Comparison of ENCODE assay signal across 8 cellular contexts in genomic region chr12:48903982-48904411, GRCh38. TPM values are rescaled to one million over a fixed set of nuclear protein-coding genes. Genes with fewer than 3 reads are reported as not detected.
DNase-seq lines count a peak whose midpoint lies in the region; ATAC-seq and TF ChIP-seq lines count a peak whose summit lies in the region.

No MANE protein-coding gene starts in this region.

- no peaks in the 10 kb centered on the region for H4K20me1 ChIP-seq in neural cell (ENCODE audit: insufficient read depth)

- 0 out of 2 replicates have a peak, but pooled peaks cover 5% of the 10 kb centered on the region for H3K27me3 ChIP-seq in ACC112 (ENCODE audit: insufficient read depth, low read length)
- no peaks in the 10 kb centered on the region for H3K27me3 ChIP-seq in neural cell (ENCODE audit: insufficient read depth, low read depth, low read length)

- H3K4me2 ChIP-seq in neural cell (ENCODE audit: low read length): peak overlapping the region; percentile 70

- peak; percentile 71 for TF ChIP-seq CTCF in neural cell (IDR thresholded peaks at IDR 0.05; ENCODE audit: poor library complexity, severe bottlenecking)

- H3F3A ChIP-seq in neural cell (ENCODE audit: insufficient read depth, low read length, poor library complexity, severe bottlenecking): no peaks in the 10 kb centered on the region

- H3K4me1 ChIP-seq in ACC112 (ENCODE audit: control insufficient read depth, insufficient read depth, low read length, unreplicated experiment): peaks cover 4% of the 10 kb centered on the region

- DNase-seq in HUDEP-2 (lab: John Stamatoyannopoulos, UW; ENCODE audit: unreplicated experiment in 76 of 76): peak in 72 of 76 experiments; percentile 18 to 84 (median 64)
- peak; percentile 93 for DNase-seq in OCI-M1 (lab: John Stamatoyannopoulos, UW)
- peak; percentile 69 for DNase-seq in activated T-helper 1 cell treated with anti-CD3 and anti-CD28 coated beads, Interleukin-2, amount 50 U/mL, for 16 hours (ENCODE audit: low read depth in 1 of 2, low spot score in 1 of 2)
- peak; percentile 84 for DNase-seq in fibroblast of peridontal ligament (ENCODE audit: extremely low read depth)
- DNase-seq in stimulated activated naive CD8-positive, alpha-beta T cell treated with anti-CD3 and anti-CD28 coated beads, Interleukin-15, Interleukin-2, amounts not matched to agents 100 U/mL and 50 U/mL, for 24 hours: peak; percentile 88

- H3K79me2 ChIP-seq in ACC112 (ENCODE audit: control insufficient read depth, insufficient read depth, low read length, unreplicated experiment) (no peaks in the 10 kb centered on the region), neural cell (replicated peaks; ENCODE audit: insufficient read depth, low read length) (no peaks in the 10 kb centered on the region)

- H3K9me2 ChIP-seq in neural cell (ENCODE audit: insufficient read depth, low read length): no peaks in the 10 kb centered on the region

- peak overlapping the region; percentile 30 for H3K9ac ChIP-seq in neural cell (ENCODE audit: low read length)

- no peaks in the 10 kb centered on the region for H3K9me3 ChIP-seq in neural cell (ENCODE audit: low read length)

- ATAC-seq in GM19035 (IDR thresholded peaks at IDR 0.05; ENCODE audit: unreplicated experiment): peak; percentile 75
- peak; percentile 94 for ATAC-seq in stimulated activated naive CD8-positive, alpha-beta T cell treated with anti-CD3 and anti-CD28 coated beads, Interleukin-15, Interleukin-2, amounts not matched to agents 100 U/mL and 50 U/mL, for 24 hours

- no peak for TF ChIP-seq RAD21 in neural cell (conservative IDR thresholded peaks at IDR 0.05)

- TF ChIP-seq EP300 in neural cell (conservative IDR thresholded peaks at IDR 0.05; ENCODE audit: poor library complexity, severe bottlenecking): no peak

- H3K27ac ChIP-seq in ACC112 (ENCODE audit: low read depth, low read length) (no peak overlapping the region), neural cell (ENCODE audit: low read length) (no peak overlapping the region)

- peak overlapping the region; percentile 66 for H3K4me3 ChIP-seq in ACC112 (ENCODE audit: low read depth, low read length)
- H3K4me3 ChIP-seq in neural cell (ENCODE audit: low read length): peak overlapping the region; percentile 61

- H3K36me3 ChIP-seq in ACC112 (ENCODE audit: insufficient read depth, low read length) (no peaks in the 10 kb centered on the region), neural cell (ENCODE audit: insufficient read depth, low read length) (no peaks in the 10 kb centered on the region)

- H2AFZ ChIP-seq in ACC112 (ENCODE audit: low read length, unreplicated experiment): peak overlapping the region; percentile 39
- no peak overlapping the region for H2AFZ ChIP-seq in neural cell (ENCODE audit: low read depth, low read length)

TF ChIP-seq in neural cell, 6 proteins besides CTCF, POLR2A, EP300 and RAD21:
- TF ChIP-seq MXI1 (conservative IDR thresholded peaks at IDR 0.05; ENCODE audit: poor library complexity, severe bottlenecking) (peak; percentile 64), SMC3 (conservative IDR thresholded peaks at IDR 0.05; ENCODE audit: poor library complexity) (peak; percentile 33), EZH2 (IDR thresholded peaks at IDR 0.05; ENCODE audit: borderline replicate concordance, insufficient read depth, low read length, poor library complexity, severe bottlenecking) (no peak)

RNA-seq across cellular contexts. Expression of gene FKBP11, which starts 21.3 kb away (rescaled TPM):
- polyA plus RNA-seq in neural cell: 24.5 and 24.9 TPM in 2 replicates
- 20.1 and 23.6 TPM in 2 replicates for polyA minus RNA-seq in neural cell

RNA-seq across cellular contexts. Expression of gene RND1, which starts 38.3 kb away (rescaled TPM):
- polyA plus RNA-seq in neural cell: 1.3 and 5.8 TPM in 2 replicates
- 4.3 and 6.3 TPM in 2 replicates for polyA minus RNA-seq in neural cell

RNA-seq across cellular contexts. Expression of gene DDX23, which starts 52.0 kb away (rescaled TPM):
- polyA plus RNA-seq in neural cell: 94.6 and 96.5 TPM in 2 replicates
- 68.2 and 73.7 TPM in 2 replicates for polyA minus RNA-seq in neural cell

RNA-seq across cellular contexts. Expression of gene ARF3, which starts 53.3 kb away (rescaled TPM):
- 114 TPM in 2 replicates for polyA plus RNA-seq in neural cell
- polyA minus RNA-seq in neural cell: 94.0 and 108 TPM in 2 replicates
